16 cellular contexts compared by ENCODE assay signal in the genomic region with DNA sequence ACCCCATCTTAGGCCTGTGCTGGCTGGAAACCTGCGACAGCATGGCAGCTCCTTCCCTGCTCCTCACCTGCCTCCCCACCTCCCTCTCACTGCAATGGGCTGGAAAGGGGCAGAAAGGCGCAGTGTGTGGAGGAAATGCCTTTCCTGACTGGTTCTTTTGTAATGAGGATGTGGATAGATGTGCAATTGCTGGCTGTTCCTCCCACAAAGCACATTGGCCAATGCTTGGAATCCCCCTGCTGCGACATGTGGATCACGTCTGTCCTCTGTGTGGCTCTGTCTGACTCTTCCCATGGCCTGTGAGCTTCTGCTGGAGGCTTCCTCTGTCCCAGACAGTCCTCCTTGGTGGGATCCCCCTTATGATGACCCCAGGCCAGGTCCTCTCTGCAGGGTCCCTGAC.
DNase-seq lines count a peak whose midpoint lies in the region; ATAC-seq and TF ChIP-seq lines count a peak whose summit lies in the region.
"Had no signal": no experiment of that assay in that cellular context is flagged by ENCODE, and none has a peak within 500 bp of the region (broad histone marks: within the 10 kb centered on the region; RNA-seq: fewer than 3 reads in every experiment).

No MANE protein-coding gene starts in this region.

- H3K36me3 Mint-ChIP-seq in activated CD8-positive, alpha-beta memory T cell treated with anti-CD3 and anti-CD28 coated beads, Interleukin-2, amount 10 ng/mL, durations not matched to agents 7 days and 5 days: peaks cover 19% of the 10 kb centered on the region
- H3K36me3 Mint-ChIP-seq in stimulated activated memory B cell treated with anti-CD40 and anti-IgM and Interleukin-4, amounts not matched to agents 10 μg/mL and 1 μg/mL and 100 μg/mL, for 72 hours: peaks cover 23% of the 10 kb centered on the region

- H3K9me3 Mint-ChIP-seq in activated CD8-positive, alpha-beta memory T cell treated with anti-CD3 and anti-CD28 coated beads, Interleukin-2, amount 10 ng/mL, durations not matched to agents 7 days and 5 days (ENCODE audit: low read depth): peaks cover 11% of the 10 kb centered on the region
- H3K9me3 Mint-ChIP-seq in stimulated activated memory B cell treated with anti-CD40 and anti-IgM and Interleukin-4, amounts not matched to agents 10 μg/mL and 1 μg/mL and 100 μg/mL, for 72 hours: peaks cover 18% of the 10 kb centered on the region

- no peaks in the 10 kb centered on the region for H3K9me2 ChIP-seq in OCI-LY7 (ENCODE audit: insufficient read depth, low read length)

- no peak overlapping the region for H2AFZ ChIP-seq in OCI-LY7 (ENCODE audit: low read length)

- DNase-seq in activated CD8-positive, alpha-beta memory T cell treated with anti-CD3 and anti-CD28 coated beads for 24 hours: peak; percentile 46
- no peak for DNase-seq in activated CD8-positive, alpha-beta memory T cell treated with anti-CD3 and anti-CD28 coated beads, Interleukin-2, amount 10 ng/mL, durations not matched to agents 7 days and 5 days
- DNase-seq in NCI-H226: peak; percentile 6
- DNase-seq in fibroblast of pulmonary artery (ENCODE audit: low read depth): peak; percentile 49
- no peak for DNase-seq in left colon
- DNase-seq in OCI-LY7 (ENCODE audit: low spot score): no peak
- DNase-seq in GM19238 (ENCODE audit: insufficient read length, low spot score): no peak
- DNase-seq: NCI-H187 treated with DMSO at 0.1 percent for 48 hours, NCI-H2171 treated with DMSO at 0.1 percent for 48 hours, NCI-H510A, SHP77 treated with DMSO at 0.1 percent for 48 hours had no signal

- no peak for ATAC-seq in activated CD8-positive, alpha-beta memory T cell treated with anti-CD3 and anti-CD28 coated beads, Interleukin-2, amount 10 ng/mL, durations not matched to agents 7 days and 5 days
- no peak for ATAC-seq in stimulated activated memory B cell treated with anti-CD40 and anti-IgM and Interleukin-4, amounts not matched to agents 10 μg/mL and 1 μg/mL and 100 μg/mL, for 72 hours
- no peak for ATAC-seq in left colon
- ATAC-seq: K562 had no signal

- CTCF ChIA-PET in activated CD8-positive, alpha-beta memory T cell treated with anti-CD3 and anti-CD28 coated beads, Interleukin-2, amount 10 ng/mL, durations not matched to agents 7 days and 5 days (lab: Charles Lee): interaction anchor here (1.4 kb wide), 1 partner anchor 10 kb away, joined by 4 read pairs; no protein-coding TSS in a partner anchor
- CTCF ChIA-PET in OCI-LY7 (lab: Charles Lee; ENCODE audit: unreplicated experiment): no interaction called here

- no peak for TF ChIP-seq CTCF in fibroblast of pulmonary artery (IDR thresholded peaks at IDR 0.05; ENCODE audit: low read length, missing control alignments)
- no peak for TF ChIP-seq CTCF in OCI-LY7 (conservative IDR thresholded peaks at IDR 0.05; ENCODE audit: low read length)

- peaks cover 8% of the 10 kb centered on the region; the same call in 1 of the 2 replicates for H3K9me3 ChIP-seq in OCI-LY7 (ENCODE audit: low read length)

- no peak overlapping the region for H3K27ac ChIP-seq in OCI-LY7 (ENCODE audit: low read depth, low read length, poor library complexity, severe bottlenecking)
- H3K27ac ChIP-seq: 22Rv1, BLaER1 had no signal

- no peaks in the 10 kb centered on the region for H3K36me3 ChIP-seq in OCI-LY7 (ENCODE audit: insufficient read depth, low read length)
- H3K36me3 ChIP-seq: HAP-1 had no signal

- H3K4me2 ChIP-seq in OCI-LY7 (ENCODE audit: low read length): no peak overlapping the region
- H3K4me2 ChIP-seq: BLaER1 had no signal

- H3K4me3 ChIP-seq in fibroblast of pulmonary artery (replicated peaks; ENCODE audit: low read depth, low read length) (no peak overlapping the region), OCI-LY7 (ENCODE audit: low read depth, low read length, poor library complexity, severe bottlenecking) (no peak overlapping the region)
- H3K4me3 ChIP-seq: BLaER1, HAP-1, K562 had no signal

- intact Hi-C loops in left colon (cut with DNase I, micrococcal nuclease): no loop called here
- intact Hi-C loops in OCI-LY7 (cut with micrococcal nuclease; ENCODE audit: unreplicated experiment): no loop called here

- H3K4me1 Mint-ChIP-seq in activated CD8-positive, alpha-beta memory T cell treated with anti-CD3 and anti-CD28 coated beads, Interleukin-2, amount 10 ng/mL, durations not matched to agents 7 days and 5 days: peaks cover 3% of the 10 kb centered on the region
- H3K4me1 Mint-ChIP-seq in stimulated activated memory B cell treated with anti-CD40 and anti-IgM and Interleukin-4, amounts not matched to agents 10 μg/mL and 1 μg/mL and 100 μg/mL, for 72 hours: peaks cover 30% of the 10 kb centered on the region

- H3K27ac Mint-ChIP-seq in activated CD8-positive, alpha-beta memory T cell treated with anti-CD3 and anti-CD28 coated beads, Interleukin-2, amount 10 ng/mL, durations not matched to agents 7 days and 5 days: no peak overlapping the region
- H3K27ac Mint-ChIP-seq in stimulated activated memory B cell treated with anti-CD40 and anti-IgM and Interleukin-4, amounts not matched to agents 10 μg/mL and 1 μg/mL and 100 μg/mL, for 72 hours: peak overlapping the region; percentile 57

- POLR2A ChIA-PET in OCI-LY7 (lab: Charles Lee): no interaction called here

- H4K20me1 ChIP-seq in OCI-LY7 (ENCODE audit: insufficient read depth, low read length): no peaks in the 10 kb centered on the region
- H4K20me1 ChIP-seq: BLaER1 had no signal

- H3K4me3 Mint-ChIP-seq in activated CD8-positive, alpha-beta memory T cell treated with anti-CD3 and anti-CD28 coated beads, Interleukin-2, amount 10 ng/mL, durations not matched to agents 7 days and 5 days: no peak overlapping the region
- H3K4me3 Mint-ChIP-seq in stimulated activated memory B cell treated with anti-CD40 and anti-IgM and Interleukin-4, amounts not matched to agents 10 μg/mL and 1 μg/mL and 100 μg/mL, for 72 hours: no peak overlapping the region

- H3K4me1 ChIP-seq in OCI-LY7 (ENCODE audit: insufficient read depth, low read length, poor library complexity, severe bottlenecking): peaks cover 14% of the 10 kb centered on the region
- H3K4me1 ChIP-seq: BLaER1, HAP-1 had no signal

- no TSS peak for BruUV-seq in OCI-LY7 (replicated peaks; lab: Mats Ljungman, UMichigan)

- H3K79me2 ChIP-seq in OCI-LY7 (ENCODE audit: insufficient read depth, low read depth, low read length): no peaks in the 10 kb centered on the region

- H3K27me3 Mint-ChIP-seq in activated CD8-positive, alpha-beta memory T cell treated with anti-CD3 and anti-CD28 coated beads, Interleukin-2, amount 10 ng/mL, durations not matched to agents 7 days and 5 days: no peaks in the 10 kb centered on the region
- H3K27me3 Mint-ChIP-seq in stimulated activated memory B cell treated with anti-CD40 and anti-IgM and Interleukin-4, amounts not matched to agents 10 μg/mL and 1 μg/mL and 100 μg/mL, for 72 hours: no peaks in the 10 kb centered on the region

Comparison
In these comparisons a context has a peak if more than half of its experiments do, and no peak if none do; other contexts are left out.
1. DNase-seq: peak in activated CD8-positive, alpha-beta memory T cell treated with anti-CD3 and anti-CD28 coated beads for 24 hours (single experiment), NCI-H226 (single experiment) and fibroblast of pulmonary artery (single experiment); none in activated CD8-positive, alpha-beta memory T cell treated with anti-CD3 and anti-CD28 coated beads, Interleukin-2, amount 10 ng/mL, durations not matched to agents 7 days and 5 days (single experiment), left colon (0 of 2), OCI-LY7 (single experiment) and GM19238 (single experiment).